ENCODE assay signal across 16 cellular contexts in genomic region chr7:132708501-132708900, GRCh38.
DNase-seq lines count a peak whose midpoint lies in the region; ATAC-seq and TF ChIP-seq lines count a peak whose summit lies in the region.
"Had no signal": no experiment of that assay in that cellular context is flagged by ENCODE, and none has a peak within 500 bp of the region (broad histone marks: within the 10 kb centered on the region; RNA-seq: fewer than 3 reads in every experiment).

No MANE protein-coding gene starts in this region.

- H3K9ac ChIP-seq in SK-N-SH: no peak overlapping the region

- no peaks in the 10 kb centered on the region for H3F3A ChIP-seq in SK-N-SH (replicated peaks; ENCODE audit: insufficient read depth)

- H4K20me1 ChIP-seq in SK-N-SH (ENCODE audit: insufficient read depth): no peaks in the 10 kb centered on the region

- no peak overlapping the region for H2AFZ ChIP-seq in SK-N-SH (ENCODE audit: low read depth)

- no peak for TF ChIP-seq RAD21 in SK-N-SH (IDR thresholded peaks at IDR 0.05; ENCODE audit: low read length)

- no peaks in the 10 kb centered on the region; the same call in 1 of the 2 replicates for H3K27me3 ChIP-seq in SK-N-SH (ENCODE audit: insufficient read depth)

- 68% methylated on average over 5 of the region's 5 CpGs for WGBS in SK-N-SH (ENCODE audit: low lambda C conversion rate)

- H3K4me3 Mint-ChIP-seq in stimulated activated effector memory CD8-positive, alpha-beta T cell treated with anti-CD3 and anti-CD28 coated beads, Interleukin-12 subunit alpha, Interleukin-12 subunit beta, amount 100 ng/mL, for 72 hours: no peak overlapping the region
- H3K4me3 Mint-ChIP-seq: CD4-positive, alpha-beta memory T cell; HFFc6 had no signal

- POLR2A ChIA-PET in SK-N-SH (lab: Yijun Ruan, JAX): no interaction called here

- TF ChIP-seq CTCF in SK-N-SH (IDR thresholded peaks at IDR 0.05): no peak

- no peak overlapping the region for H3K4me2 ChIP-seq in SK-N-SH

- no peaks in the 10 kb centered on the region for H3K36me3 ChIP-seq in SK-N-SH (replicated peaks in 1 of 2; ENCODE audit: control insufficient read depth in 1 of 2, insufficient read depth in 2 of 2, low read length in 1 of 2)
- H3K36me3 ChIP-seq: HAP-1 had no signal

- no peaks in the 10 kb centered on the region for H3K9me3 ChIP-seq in SK-N-SH
- H3K9me3 ChIP-seq: HAP-1 had no signal

- no peak for TF ChIP-seq EP300 in SK-N-SH (IDR thresholded peaks at IDR 0.05; ENCODE audit: borderline replicate concordance in 1 of 2, low read depth in 1 of 2, low read length in 1 of 2)

- peak; percentile 5 for DNase-seq in LHCN-M2 (ENCODE audit: low read depth)
- peak; percentile 23 for DNase-seq in NCI-H187 treated with DMSO at 0.1 percent for 48 hours (lab: John Stamatoyannopoulos, UW)
- DNase-seq in myocyte (ENCODE audit: low read depth): peak; percentile 89
- no peak for DNase-seq in SK-N-SH
- DNase-seq in T1000 (lab: John Stamatoyannopoulos, UW): no peak
- no peak for DNase-seq in stimulated activated effector memory CD8-positive, alpha-beta T cell treated with anti-CD3 and anti-CD28 coated beads, Interleukin-12 subunit alpha, Interleukin-12 subunit beta, amount 100 ng/mL, for 72 hours (ENCODE audit: low spot score in 2 of 2)
- DNase-seq: C1 segment of cervical spinal cord; Calu3; CD4-positive, alpha-beta memory T cell; COR-L47; DMS53; DMS79 treated with DMSO at 0.1 percent for 48 hours; GF-D8; GOT3; HFFc6 had no signal

- no peak overlapping the region for H3K4me3 ChIP-seq in SK-N-SH (ENCODE audit: low read depth in 2 of 2, low read length in 1 of 2)
- H3K4me3 ChIP-seq: HAP-1 had no signal

- H3K9me2 ChIP-seq in SK-N-SH: no peaks in the 10 kb centered on the region

- CTCF ChIA-PET in SK-N-SH (lab: Yijun Ruan, JAX): no interaction called here

- no peaks in the 10 kb centered on the region for H3K79me2 ChIP-seq in SK-N-SH (ENCODE audit: insufficient read depth)

- ATAC-seq in stimulated activated effector memory CD8-positive, alpha-beta T cell treated with anti-CD3 and anti-CD28 coated beads, Interleukin-12 subunit alpha, Interleukin-12 subunit beta, amount 100 ng/mL, for 72 hours: no peak

- H3K27ac Mint-ChIP-seq in stimulated activated effector memory CD8-positive, alpha-beta T cell treated with anti-CD3 and anti-CD28 coated beads, Interleukin-12 subunit alpha, Interleukin-12 subunit beta, amount 100 ng/mL, for 72 hours: no peak overlapping the region
- H3K27ac Mint-ChIP-seq: CD4-positive, alpha-beta memory T cell; HFFc6 had no signal

- no peaks in the 10 kb centered on the region for H3K4me1 Mint-ChIP-seq in stimulated activated effector memory CD8-positive, alpha-beta T cell treated with anti-CD3 and anti-CD28 coated beads, Interleukin-12 subunit alpha, Interleukin-12 subunit beta, amount 100 ng/mL, for 72 hours

- no peaks in the 10 kb centered on the region for H3K9me3 Mint-ChIP-seq in stimulated activated effector memory CD8-positive, alpha-beta T cell treated with anti-CD3 and anti-CD28 coated beads, Interleukin-12 subunit alpha, Interleukin-12 subunit beta, amount 100 ng/mL, for 72 hours
- H3K9me3 Mint-ChIP-seq: CD4-positive, alpha-beta memory T cell; HFFc6 had no signal

- no peaks in the 10 kb centered on the region for H3K36me3 Mint-ChIP-seq in stimulated activated effector memory CD8-positive, alpha-beta T cell treated with anti-CD3 and anti-CD28 coated beads, Interleukin-12 subunit alpha, Interleukin-12 subunit beta, amount 100 ng/mL, for 72 hours
- H3K36me3 Mint-ChIP-seq: CD4-positive, alpha-beta memory T cell had no signal

- H3K4me1 ChIP-seq in SK-N-SH (ENCODE audit: control insufficient read depth in 1 of 2, insufficient read depth in 2 of 2, low read depth in 1 of 2, low read length in 1 of 2): no peaks in the 10 kb centered on the region
- H3K4me1 ChIP-seq: HAP-1 had no signal

- no peak overlapping the region for H3K27ac ChIP-seq in SK-N-SH (ENCODE audit: low read depth in 2 of 2, low read length in 1 of 2)

TF ChIP-seq in SK-N-SH, 30 proteins besides CTCF, POLR2A, EP300 and RAD21:
- TF ChIP-seq ELF1 (IDR thresholded peaks at IDR 0.05): no peak
- TF ChIP-seq PBX3 (IDR thresholded peaks at IDR 0.05): no peak
- no peak for TF ChIP-seq FOSL2 (IDR thresholded peaks at IDR 0.05; ENCODE audit: borderline replicate concordance, low read depth)
- no peak for TF ChIP-seq REST (IDR thresholded peaks at IDR 0.05; ENCODE audit: low read depth, low read length)
- no peak for TF ChIP-seq IRF3 (IDR thresholded peaks at IDR 0.05; ENCODE audit: low read depth, low read length)
- no peak for TF ChIP-seq YY1 (IDR thresholded peaks at IDR 0.05; ENCODE audit: low read depth)
- no peak for TF ChIP-seq CHD2 (IDR thresholded peaks at IDR 0.05; ENCODE audit: low read length, partially characterized antibody)
- TF ChIP-seq POLR2AphosphoS5 (IDR thresholded peaks at IDR 0.05; ENCODE audit: low read depth, low read length): no peak
- TF ChIP-seq MAX (IDR thresholded peaks at IDR 0.05; ENCODE audit: low read depth): no peak
- TF ChIP-seq SIN3A (IDR thresholded peaks at IDR 0.05; ENCODE audit: borderline replicate concordance, low read depth, low read length): no peak
- no peak for TF ChIP-seq FOXM1 (IDR thresholded peaks at IDR 0.05; ENCODE audit: low read depth)
- no peak for TF ChIP-seq EZH2phosphoT487 (IDR thresholded peaks at IDR 0.05; ENCODE audit: borderline replicate concordance, low read depth)
- TF ChIP-seq TAF1 (IDR thresholded peaks at IDR 0.05; ENCODE audit: borderline replicate concordance, low read depth, low read length): no peak
- TF ChIP-seq, protein P1, sequence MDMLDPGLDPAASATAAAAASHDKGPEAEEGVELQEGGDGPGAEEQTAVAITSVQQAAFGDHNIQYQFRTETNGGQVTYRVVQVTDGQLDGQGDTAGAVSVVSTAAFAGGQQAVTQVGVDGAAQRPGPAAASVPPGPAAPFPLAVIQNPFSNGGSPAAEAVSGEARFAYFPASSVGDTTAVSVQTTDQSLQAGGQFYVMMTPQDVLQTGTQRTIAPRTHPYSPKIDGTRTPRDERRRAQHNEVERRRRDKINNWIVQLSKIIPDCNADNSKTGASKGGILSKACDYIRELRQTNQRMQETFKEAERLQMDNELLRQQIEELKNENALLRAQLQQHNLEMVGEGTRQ (IDR thresholded peaks at IDR 0.05; ENCODE audit: borderline replicate concordance, low read depth, low read length): no peak
- no peak for TF ChIP-seq NFIC (IDR thresholded peaks at IDR 0.05; ENCODE audit: borderline replicate concordance)
- no peak for TF ChIP-seq NRF1 (IDR thresholded peaks at IDR 0.05; ENCODE audit: low read depth, low read length)
TF ChIP-seq in SK-N-SH: peak in this region for 0.

Comparison
In these comparisons a context has a peak if more than half of its experiments do, and no peak if none do; other contexts are left out.
1. DNase-seq: peak in LHCN-M2 (single experiment), NCI-H187 treated with DMSO at 0.1 percent for 48 hours (single experiment) and myocyte (single experiment); none in SK-N-SH (single experiment), T1000 (single experiment) and stimulated activated effector memory CD8-positive, alpha-beta T cell treated with anti-CD3 and anti-CD28 coated beads, Interleukin-12 subunit alpha, Interleukin-12 subunit beta, amount 100 ng/mL, for 72 hours (0 of 2).